Comparison of ENCODE assay signal across 8 cellular contexts in genomic region chr5:138337685-138338410, GRCh38. TPM values are rescaled to one million over a fixed set of nuclear protein-coding genes. Genes with fewer than 3 reads are reported as not detected.
DNase-seq lines count a peak whose midpoint lies in the region; ATAC-seq lines count a peak whose summit lies in the region.

FAM53C (plus strand) TSS chr5:138338266; CDS start chr5:138341336, 3,070 bp downstream.

- H3K27me3 Mint-ChIP-seq in naive thymus-derived CD8-positive, alpha-beta T cell, result no peaks in the 10 kb centered on the region
- no peaks in the 10 kb centered on the region for H3K27me3 Mint-ChIP-seq in stimulated activated naive B cell treated with anti-CD40 and anti-IgM and Interleukin-4, amounts not matched to agents 10 μg/mL and 1 μg/mL and 100 μg/mL, for 72 hours

- peaks cover 15% of the 10 kb centered on the region for H3K36me3 ChIP-seq in KOPT-K1 (ENCODE audit: insufficient read depth, low read length)

- H3K36me3 Mint-ChIP-seq in naive thymus-derived CD8-positive, alpha-beta T cell, result peaks cover 0 to 17% (median 2%) of the 10 kb centered on the region in 3 donors
- H3K36me3 Mint-ChIP-seq in stimulated activated naive B cell treated with anti-CD40 and anti-IgM and Interleukin-4, amounts not matched to agents 10 μg/mL and 1 μg/mL and 100 μg/mL, for 72 hours, result peaks cover 6 to 10% of the 10 kb centered on the region in 2 donors

- peak; percentile 74 for DNase-seq in DMS79 treated with DMSO at 0.1 percent for 48 hours (lab: John Stamatoyannopoulos, UW)
- DNase-seq in RPMI8226, result peak; percentile 97
- peak; percentile 84 to 86 for DNase-seq in activated T-helper 1 cell treated with anti-CD3 and anti-CD28 coated beads, Interleukin-2, amount 50 U/mL, for 16 hours (ENCODE audit: low read depth in 1 of 2, low spot score in 1 of 2)
- peak; percentile 92 for DNase-seq in fibroblast of gingiva (ENCODE audit: low read depth)
- peak; percentile 82 to 100 (median 94) for DNase-seq in naive thymus-derived CD8-positive, alpha-beta T cell
- DNase-seq in stimulated activated naive B cell treated with anti-CD40 and anti-IgM and Interleukin-4, amounts not matched to agents 10 μg/mL and 1 μg/mL and 100 μg/mL, for 72 hours, result peak; percentile 93

- peaks cover 22 to 42% (median 41%) of the 10 kb centered on the region in 4 donors for H3K4me1 Mint-ChIP-seq in naive thymus-derived CD8-positive, alpha-beta T cell
- peaks cover 25 to 40% of the 10 kb centered on the region in 2 donors for H3K4me1 Mint-ChIP-seq in stimulated activated naive B cell treated with anti-CD40 and anti-IgM and Interleukin-4, amounts not matched to agents 10 μg/mL and 1 μg/mL and 100 μg/mL, for 72 hours

- peak within 1 kb of the TSS; percentile 87 for H3K27ac ChIP-seq in KOPT-K1 (ENCODE audit: low read depth, low read length, poor library complexity, severe bottlenecking)

- H3K27ac Mint-ChIP-seq in naive thymus-derived CD8-positive, alpha-beta T cell, result peak within 1 kb of the TSS; percentile 98 to 100 (median 100)
- peak within 1 kb of the TSS; percentile 100 for H3K27ac Mint-ChIP-seq in stimulated activated naive B cell treated with anti-CD40 and anti-IgM and Interleukin-4, amounts not matched to agents 10 μg/mL and 1 μg/mL and 100 μg/mL, for 72 hours

- POLR2A ChIA-PET in naive thymus-derived CD8-positive, alpha-beta T cell (lab: Charles Lee), result interaction anchor here (0.5 to 13.9 kb wide), 18 partner anchors 11 to 584 kb away, joined by 3 to 274 read pairs (median 4); partner anchors contain the start of genes CDC23, EGR1, ETF1 and HNRNPA0

- H3K9me3 ChIP-seq in KOPT-K1 (ENCODE audit: insufficient read depth, low read length, poor library complexity, severe bottlenecking), result no peaks in the 10 kb centered on the region

- H3K4me3 Mint-ChIP-seq in naive thymus-derived CD8-positive, alpha-beta T cell, result peak within 1 kb of the TSS; percentile 89 to 97 (median 93)
- H3K4me3 Mint-ChIP-seq in stimulated activated naive B cell treated with anti-CD40 and anti-IgM and Interleukin-4, amounts not matched to agents 10 μg/mL and 1 μg/mL and 100 μg/mL, for 72 hours, result peak within 1 kb of the TSS; percentile 95

- H3K9me3 Mint-ChIP-seq in naive thymus-derived CD8-positive, alpha-beta T cell, result no peaks in the 10 kb centered on the region
- no peaks in the 10 kb centered on the region for H3K9me3 Mint-ChIP-seq in stimulated activated naive B cell treated with anti-CD40 and anti-IgM and Interleukin-4, amounts not matched to agents 10 μg/mL and 1 μg/mL and 100 μg/mL, for 72 hours

- ATAC-seq in GM21737 (IDR thresholded peaks at IDR 0.05; ENCODE audit: unreplicated experiment), result peak; percentile 88
- ATAC-seq in naive thymus-derived CD8-positive, alpha-beta T cell, result peak; percentile 86 to 87
- peak; percentile 89 to 91 for ATAC-seq in stimulated activated naive B cell treated with anti-CD40 and anti-IgM and Interleukin-4, amounts not matched to agents 10 μg/mL and 1 μg/mL and 100 μg/mL, for 72 hours (replicated peaks)

RNA-seq across cellular contexts. Expression of gene FAM53C, which starts in this region (rescaled TPM):
- total RNA-seq in naive thymus-derived CD8-positive, alpha-beta T cell, result 10 to 100 TPM; 28.6 to 29.6 TPM
- polyA plus RNA-seq in naive thymus-derived CD8-positive, alpha-beta T cell, result 10 to 100 TPM; 18.6 to 22.2 (median 20.3) TPM

Comparison
In these comparisons a context has a peak if more than half of its experiments do, and no peak if none do; other contexts are left out.
1. Peak in every context shown above with its lines: DNase-seq, ATAC-seq and H3K27ac ChIP-seq.